In genomic region chr21:37489553-37489952, GRCh38 we compare ENCODE assay signal across 20 cellular contexts.
DNase-seq lines count a peak whose midpoint lies in the region; ATAC-seq and TF ChIP-seq lines count a peak whose summit lies in the region.
"Had no signal": no experiment of that assay in that cellular context is flagged by ENCODE, and none has a peak within 500 bp of the region (broad histone marks: within the 10 kb centered on the region; RNA-seq: fewer than 3 reads in every experiment).

No MANE protein-coding gene starts in this region.

- peak overlapping the region; percentile 50 for H3K27ac Mint-ChIP-seq in activated naive CD8-positive, alpha-beta T cell
- no peak overlapping the region for H3K27ac Mint-ChIP-seq in activated naive CD8-positive, alpha-beta T cell treated with anti-CD3 and anti-CD28 coated beads for 36 hours
- peak overlapping the region; percentile 13 to 40 for H3K27ac Mint-ChIP-seq in T-cell
- H3K27ac Mint-ChIP-seq: B cell; memory B cell; stimulated activated memory B cell treated with anti-CD40 and anti-IgM and Interleukin-4, amounts not matched to agents 10 μg/mL and 1 μg/mL and 100 μg/mL, for 72 hours had no signal

- H3K4me3 ChIP-seq in fibroblast of pulmonary artery (replicated peaks; ENCODE audit: low read depth, low read length) (no peak overlapping the region), gastrocnemius medialis (no peak overlapping the region), aorta (ENCODE audit: low read length in 2 of 2) (no peak overlapping the region)
- H3K4me3 ChIP-seq: adrenal gland, upper lobe of right lung had no signal

- in situ Hi-C loops in gastrocnemius medialis (cut with MboI; ENCODE audit: low sequenced_read_pairs in 4 of 4): no loop called here

- intact Hi-C loops in gastrocnemius medialis (cut with DNase I; ENCODE audit: low total_unique reads): no loop called here
- intact Hi-C loops in aorta (cut with DNase I): no loop called here

- POLR2A ChIA-PET in T-cell (lab: Charles Lee): no interaction called here

- no peak for DNase-seq in activated naive CD8-positive, alpha-beta T cell treated with anti-CD3 and anti-CD28 coated beads for 36 hours
- no peak for DNase-seq in T-cell
- DNase-seq in fibroblast of pulmonary artery (ENCODE audit: low read depth): peak; percentile 10
- DNase-seq in gastrocnemius medialis: no peak
- no peak for DNase-seq in aorta
- no peak for DNase-seq in NCI-H2171 (lab: John Stamatoyannopoulos, UW)
- no peak for DNase-seq in mucosa of gallbladder (ENCODE audit: low spot score)
- DNase-seq: activated CD4-positive, alpha-beta T cell treated with anti-CD3 and anti-CD28 coated beads, Interleukin-2, amount 50 U/mL, for 4 hours; adrenal gland; Caco-2; Kasumi-1; NCI-H1694 treated with DMSO at 0.1 percent for 48 hours; NCI-H2171 treated with DMSO at 0.1 percent for 48 hours; NCI-H524 treated with DMSO at 0.1 percent for 48 hours; RPMI8226; upper lobe of right lung had no signal

- no peaks in the 10 kb centered on the region for H3K27me3 Mint-ChIP-seq in activated naive CD8-positive, alpha-beta T cell
- H3K27me3 Mint-ChIP-seq in activated naive CD8-positive, alpha-beta T cell treated with anti-CD3 and anti-CD28 coated beads for 36 hours: no peaks in the 10 kb centered on the region
- no peaks in the 10 kb centered on the region for H3K27me3 Mint-ChIP-seq in T-cell
- H3K27me3 Mint-ChIP-seq: B cell; memory B cell; stimulated activated memory B cell treated with anti-CD40 and anti-IgM and Interleukin-4, amounts not matched to agents 10 μg/mL and 1 μg/mL and 100 μg/mL, for 72 hours had no signal

- H3K27me3 ChIP-seq in gastrocnemius medialis (no peaks in the 10 kb centered on the region), aorta (ENCODE audit: control insufficient read depth in 1 of 2, insufficient read depth in 2 of 2, low read length in 1 of 2) (no peaks in the 10 kb centered on the region)
- H3K27me3 ChIP-seq: adrenal gland, upper lobe of right lung had no signal

- H3K4me1 ChIP-seq in gastrocnemius medialis (peaks cover 8 to 9% of the 10 kb centered on the region in 2 donors), aorta (ENCODE audit: control insufficient read depth in 1 of 2, insufficient read depth in 2 of 2, low read length in 2 of 2) (peaks cover 3% of the 10 kb centered on the region in 2 donors)
- H3K4me1 ChIP-seq: adrenal gland, Caco-2, upper lobe of right lung had no signal

- no peak overlapping the region for H3K4me3 Mint-ChIP-seq in activated naive CD8-positive, alpha-beta T cell
- H3K4me3 Mint-ChIP-seq in activated naive CD8-positive, alpha-beta T cell treated with anti-CD3 and anti-CD28 coated beads for 36 hours: no peak overlapping the region
- H3K4me3 Mint-ChIP-seq in T-cell: no peak overlapping the region
- H3K4me3 Mint-ChIP-seq: B cell; memory B cell; stimulated activated memory B cell treated with anti-CD40 and anti-IgM and Interleukin-4, amounts not matched to agents 10 μg/mL and 1 μg/mL and 100 μg/mL, for 72 hours had no signal

- no peak for TF ChIP-seq POLR2A in gastrocnemius medialis (IDR thresholded peaks at IDR 0.05)

- no peak for ATAC-seq in T-cell (replicated peaks in 1 of 4)
- ATAC-seq in gastrocnemius medialis: peak; percentile 61 to 63
- no peak for ATAC-seq in aorta (ENCODE audit: low FRiP score)
- ATAC-seq: stimulated activated memory B cell treated with anti-CD40 and anti-IgM and Interleukin-4, amounts not matched to agents 10 μg/mL and 1 μg/mL and 100 μg/mL, for 72 hours; upper lobe of right lung had no signal

- H3K27ac ChIP-seq in gastrocnemius medialis (peak overlapping the region in 3 of 4 donors; percentile 3 to 32 (median 6)), aorta (ENCODE audit: low read depth in 1 of 2, low read length in 2 of 2) (no peak overlapping the region)
- H3K27ac ChIP-seq: adrenal gland, upper lobe of right lung had no signal

- H3K4me1 Mint-ChIP-seq in activated naive CD8-positive, alpha-beta T cell (ENCODE audit: low read depth): peaks cover 25% of the 10 kb centered on the region
- H3K4me1 Mint-ChIP-seq in activated naive CD8-positive, alpha-beta T cell treated with anti-CD3 and anti-CD28 coated beads for 36 hours: peaks cover 18% of the 10 kb centered on the region
- H3K4me1 Mint-ChIP-seq in T-cell: peaks cover 7 to 34% (median 31%) of the 10 kb centered on the region in 3 donors
- H3K4me1 Mint-ChIP-seq: B cell; memory B cell; stimulated activated memory B cell treated with anti-CD40 and anti-IgM and Interleukin-4, amounts not matched to agents 10 μg/mL and 1 μg/mL and 100 μg/mL, for 72 hours had no signal

- H3K36me3 ChIP-seq in gastrocnemius medialis (peaks cover 0 to 19% of the 10 kb centered on the region in 2 donors), aorta (ENCODE audit: control insufficient read depth in 1 of 2, insufficient read depth in 2 of 2, low read length in 1 of 2) (no peaks in the 10 kb centered on the region)

- 21 to 33% methylated on average over 1 of the region's 1 CpG for WGBS in aorta, 2 donors

- H3K9me3 Mint-ChIP-seq in activated naive CD8-positive, alpha-beta T cell (ENCODE audit: low read depth): no peaks in the 10 kb centered on the region
- H3K9me3 Mint-ChIP-seq in activated naive CD8-positive, alpha-beta T cell treated with anti-CD3 and anti-CD28 coated beads for 36 hours: no peaks in the 10 kb centered on the region
- H3K9me3 Mint-ChIP-seq in T-cell: no peaks in the 10 kb centered on the region
- H3K9me3 Mint-ChIP-seq: memory B cell; stimulated activated memory B cell treated with anti-CD40 and anti-IgM and Interleukin-4, amounts not matched to agents 10 μg/mL and 1 μg/mL and 100 μg/mL, for 72 hours had no signal

- H3K36me3 Mint-ChIP-seq in activated naive CD8-positive, alpha-beta T cell: peaks cover 5% of the 10 kb centered on the region
- H3K36me3 Mint-ChIP-seq in activated naive CD8-positive, alpha-beta T cell treated with anti-CD3 and anti-CD28 coated beads for 36 hours: peaks cover 8% of the 10 kb centered on the region
- peaks cover 40% of the 10 kb centered on the region for H3K36me3 Mint-ChIP-seq in T-cell

- no peaks in the 10 kb centered on the region for H3K9me3 ChIP-seq in gastrocnemius medialis
- no peaks in the 10 kb centered on the region for H3K9me3 ChIP-seq in aorta (ENCODE audit: control insufficient read depth, low read length)
- H3K9me3 ChIP-seq: adrenal gland, Caco-2, upper lobe of right lung had no signal

- no peak for TF ChIP-seq CTCF in fibroblast of pulmonary artery (IDR thresholded peaks at IDR 0.05; ENCODE audit: low read length, missing control alignments)
- peak in 1 of 5 experiments; percentile 18 for TF ChIP-seq CTCF in gastrocnemius medialis (IDR thresholded peaks at IDR 0.05 in 4 of 5, conservative IDR thresholded peaks at IDR 0.05 in 1 of 5)

- CTCF ChIA-PET in T-cell (lab: Charles Lee): interaction anchor here in 1 of 2 donors (0.7 kb wide), 1 partner anchor 216 kb away, joined by 3 read pairs; no protein-coding TSS in a partner anchor

Comparison
In these comparisons a context has a peak if more than half of its experiments do, and no peak if none do; other contexts are left out.
1. ATAC-seq: peak in gastrocnemius medialis (2 of 2); none in T-cell (0 of 4) and aorta (single experiment).
2. H3K27ac ChIP-seq: peak in gastrocnemius medialis (3 of 4); none in aorta (0 of 2).